Comparison of ENCODE assay signal across 8 cellular contexts in genomic region chr13:20231839-20232555, GRCh38. TPM values are rescaled to one million over a fixed set of nuclear protein-coding genes. Genes with fewer than 3 reads are reported as not detected.
DNase-seq lines count a peak whose midpoint lies in the region; TF ChIP-seq lines count a peak whose summit lies in the region.

GJB6 (minus strand) TSS chr13:20232319; CDS start chr13:20223480, 8,839 bp downstream.

- no peak within 1 kb of the TSS for H3K27ac ChIP-seq in 22Rv1
- no peak within 1 kb of the TSS for H3K27ac ChIP-seq in thymus (ENCODE audit: low read depth)

- H3K4me1 ChIP-seq in thymus (ENCODE audit: control insufficient read depth, insufficient read depth, low read length) = peaks cover 15% of the 10 kb centered on the region

- no peak for TF ChIP-seq POLR2A in lower leg skin (IDR thresholded peaks at IDR 0.05)
- no peak for TF ChIP-seq POLR2A in erythroblast (IDR thresholded peaks at IDR 0.05; ENCODE audit: low read length)

- TF ChIP-seq CTCF in 22Rv1 (IDR thresholded peaks at IDR 0.05) = peak; percentile 56
- no peak for TF ChIP-seq CTCF in astrocyte of the cerebellum (IDR thresholded peaks at IDR 0.05; ENCODE audit: low read depth, low read length, missing control alignments)
- no peak for TF ChIP-seq CTCF in lower leg skin (IDR thresholded peaks at IDR 0.05)

- WGBS in lower leg skin, 2 donors = 1 to 2% methylated on average over 14 to 24 of the region's 85 CpGs
- 1% methylated on average over 85 of the region's 85 CpGs for WGBS in thymus

- in situ Hi-C loops in astrocyte of the cerebellum (cut with HindIII; ENCODE audit: low sequenced_read_pairs) = no loop called here

- DNase-seq in LoVo (ENCODE audit: low spot score) (peak; percentile 6), astrocyte of the cerebellum (ENCODE audit: low read depth) (no peak), lower leg skin (ENCODE audit: low spot score in 2 of 2) (no peak), RPMI8226 (no peak), SKM-1 treated with dmso at 0.1 percent for 144 hours (lab: John Stamatoyannopoulos, UW; ENCODE audit: unreplicated experiment) (no peak), erythroblast (lab: John Stamatoyannopoulos, UW) (no peak)

- H3K4me3 ChIP-seq in astrocyte of the cerebellum (ENCODE audit: low read depth, low read length) (peak within 1 kb of the TSS; percentile 20), lower leg skin (ENCODE audit: low read depth, poor library complexity, severe bottlenecking) (peak within 1 kb of the TSS; percentile 13), thymus (ENCODE audit: low read length) (peak within 1 kb of the TSS; percentile 59)

- H3K36me3 ChIP-seq in thymus (ENCODE audit: control insufficient read depth, insufficient read depth) = no peaks in the 10 kb centered on the region

- H3K9me3 ChIP-seq in thymus (ENCODE audit: control insufficient read depth) = no peaks in the 10 kb centered on the region

- intact Hi-C loops in lower leg skin (cut with DNase I; ENCODE audit: low total_unique reads) = no loop called here

- peaks cover 19% of the 10 kb centered on the region for H3K27me3 ChIP-seq in thymus (ENCODE audit: control insufficient read depth, insufficient read depth)

RNA-seq across cellular contexts. Expression of gene GJB6, which starts in this region (rescaled TPM):
- 100 to 1,000 TPM in 1 of 4 donors, 10 to 100 TPM in 3; 49.7 to 150 (median 58.3) TPM for total RNA-seq in lower leg skin
- 22.9 TPM for polyA plus RNA-seq in thymus
